Comparison of ENCODE assay signal across 2 cellular contexts in the genomic region with DNA sequence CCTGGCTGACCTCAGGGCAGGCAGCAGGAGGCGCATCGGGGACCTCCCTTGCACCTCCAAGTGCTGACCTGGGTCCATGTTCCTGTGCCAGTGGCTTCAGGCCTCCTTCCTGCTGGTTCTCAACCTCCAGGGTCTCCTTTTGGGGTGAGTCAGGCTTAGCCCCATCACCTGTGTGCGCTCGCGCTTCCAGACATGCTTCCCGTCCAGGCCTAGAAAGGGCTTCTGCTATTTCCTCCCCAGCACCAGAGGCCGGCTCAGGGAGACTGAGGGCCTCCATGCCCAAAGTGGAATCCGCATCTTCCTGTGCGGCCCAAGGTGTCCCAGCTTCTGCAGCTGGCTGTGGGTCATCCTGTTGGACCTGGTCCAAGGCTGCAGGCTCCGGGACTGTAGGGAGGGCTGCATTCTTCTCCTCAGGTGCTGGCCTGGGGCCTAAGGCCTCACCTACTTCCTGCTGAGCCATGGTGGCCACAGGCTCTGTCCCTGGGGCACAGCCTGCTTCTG.
TF ChIP-seq lines count a peak whose summit lies in the region.

No MANE protein-coding gene starts in this region.

TF ChIP-seq in HepG2, 621 proteins besides CTCF, POLR2A, EP300 and RAD21 (continues in another document):
- TF ChIP-seq, protein P1, sequence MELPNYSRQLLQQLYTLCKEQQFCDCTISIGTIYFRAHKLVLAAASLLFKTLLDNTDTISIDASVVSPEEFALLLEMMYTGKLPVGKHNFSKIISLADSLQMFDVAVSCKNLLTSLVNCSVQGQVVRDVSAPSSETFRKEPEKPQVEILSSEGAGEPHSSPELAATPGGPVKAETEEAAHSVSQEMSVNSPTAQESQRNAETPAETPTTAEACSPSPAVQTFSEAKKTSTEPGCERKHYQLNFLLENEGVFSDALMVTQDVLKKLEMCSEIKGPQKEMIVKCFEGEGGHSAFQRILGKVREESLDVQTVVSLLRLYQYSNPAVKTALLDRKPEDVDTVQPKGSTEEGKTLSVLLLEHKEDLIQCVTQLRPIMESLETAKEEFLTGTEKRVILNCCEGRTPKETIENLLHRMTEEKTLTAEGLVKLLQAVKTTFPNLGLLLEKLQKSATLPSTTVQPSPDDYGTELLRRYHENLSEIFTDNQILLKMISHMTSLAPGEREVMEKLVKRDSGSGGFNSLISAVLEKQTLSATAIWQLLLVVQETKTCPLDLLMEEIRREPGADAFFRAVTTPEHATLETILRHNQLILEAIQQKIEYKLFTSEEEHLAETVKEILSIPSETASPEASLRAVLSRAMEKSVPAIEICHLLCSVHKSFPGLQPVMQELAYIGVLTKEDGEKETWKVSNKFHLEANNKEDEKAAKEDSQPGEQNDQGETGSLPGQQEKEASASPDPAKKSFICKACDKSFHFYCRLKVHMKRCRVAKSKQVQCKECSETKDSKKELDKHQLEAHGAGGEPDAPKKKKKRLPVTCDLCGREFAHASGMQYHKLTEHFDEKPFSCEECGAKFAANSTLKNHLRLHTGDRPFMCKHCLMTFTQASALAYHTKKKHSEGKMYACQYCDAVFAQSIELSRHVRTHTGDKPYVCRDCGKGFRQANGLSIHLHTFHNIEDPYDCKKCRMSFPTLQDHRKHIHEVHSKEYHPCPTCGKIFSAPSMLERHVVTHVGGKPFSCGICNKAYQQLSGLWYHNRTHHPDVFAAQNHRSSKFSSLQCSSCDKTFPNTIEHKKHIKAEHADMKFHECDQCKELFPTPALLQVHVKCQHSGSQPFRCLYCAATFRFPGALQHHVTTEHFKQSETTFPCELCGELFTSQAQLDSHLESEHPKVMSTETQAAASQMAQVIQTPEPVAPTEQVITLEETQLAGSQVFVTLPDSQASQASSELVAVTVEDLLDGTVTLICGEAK (IDR thresholded peaks at IDR 0.05) = no peak
- TF ChIP-seq, protein P1 (CRISPR knock-in tag; IDR thresholded peaks at IDR 0.05) = no peak
- TF ChIP-seq SNAI1 (CRISPR knock-in tag; IDR thresholded peaks at IDR 0.05; ENCODE audit: borderline replicate concordance) (no peak), ZNF329 (CRISPR knock-in tag; IDR thresholded peaks at IDR 0.05; ENCODE audit: low read depth) (no peak)
- TF ChIP-seq, protein P2, sequence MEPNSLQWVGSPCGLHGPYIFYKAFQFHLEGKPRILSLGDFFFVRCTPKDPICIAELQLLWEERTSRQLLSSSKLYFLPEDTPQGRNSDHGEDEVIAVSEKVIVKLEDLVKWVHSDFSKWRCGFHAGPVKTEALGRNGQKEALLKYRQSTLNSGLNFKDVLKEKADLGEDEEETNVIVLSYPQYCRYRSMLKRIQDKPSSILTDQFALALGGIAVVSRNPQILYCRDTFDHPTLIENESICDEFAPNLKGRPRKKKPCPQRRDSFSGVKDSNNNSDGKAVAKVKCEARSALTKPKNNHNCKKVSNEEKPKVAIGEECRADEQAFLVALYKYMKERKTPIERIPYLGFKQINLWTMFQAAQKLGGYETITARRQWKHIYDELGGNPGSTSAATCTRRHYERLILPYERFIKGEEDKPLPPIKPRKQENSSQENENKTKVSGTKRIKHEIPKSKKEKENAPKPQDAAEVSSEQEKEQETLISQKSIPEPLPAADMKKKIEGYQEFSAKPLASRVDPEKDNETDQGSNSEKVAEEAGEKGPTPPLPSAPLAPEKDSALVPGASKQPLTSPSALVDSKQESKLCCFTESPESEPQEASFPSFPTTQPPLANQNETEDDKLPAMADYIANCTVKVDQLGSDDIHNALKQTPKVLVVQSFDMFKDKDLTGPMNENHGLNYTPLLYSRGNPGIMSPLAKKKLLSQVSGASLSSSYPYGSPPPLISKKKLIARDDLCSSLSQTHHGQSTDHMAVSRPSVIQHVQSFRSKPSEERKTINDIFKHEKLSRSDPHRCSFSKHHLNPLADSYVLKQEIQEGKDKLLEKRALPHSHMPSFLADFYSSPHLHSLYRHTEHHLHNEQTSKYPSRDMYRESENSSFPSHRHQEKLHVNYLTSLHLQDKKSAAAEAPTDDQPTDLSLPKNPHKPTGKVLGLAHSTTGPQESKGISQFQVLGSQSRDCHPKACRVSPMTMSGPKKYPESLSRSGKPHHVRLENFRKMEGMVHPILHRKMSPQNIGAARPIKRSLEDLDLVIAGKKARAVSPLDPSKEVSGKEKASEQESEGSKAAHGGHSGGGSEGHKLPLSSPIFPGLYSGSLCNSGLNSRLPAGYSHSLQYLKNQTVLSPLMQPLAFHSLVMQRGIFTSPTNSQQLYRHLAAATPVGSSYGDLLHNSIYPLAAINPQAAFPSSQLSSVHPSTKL (CRISPR knock-in tag; IDR thresholded peaks at IDR 0.05) = no peak

TF ChIP-seq in K562, 482 proteins besides CTCF, POLR2A, EP300 and RAD21:
- TF ChIP-seq, protein P3, sequence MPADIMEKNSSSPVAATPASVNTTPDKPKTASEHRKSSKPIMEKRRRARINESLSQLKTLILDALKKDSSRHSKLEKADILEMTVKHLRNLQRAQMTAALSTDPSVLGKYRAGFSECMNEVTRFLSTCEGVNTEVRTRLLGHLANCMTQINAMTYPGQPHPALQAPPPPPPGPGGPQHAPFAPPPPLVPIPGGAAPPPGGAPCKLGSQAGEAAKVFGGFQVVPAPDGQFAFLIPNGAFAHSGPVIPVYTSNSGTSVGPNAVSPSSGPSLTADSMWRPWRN (IDR thresholded peaks at IDR 0.05; ENCODE audit: low read depth) = no peak
- 0 out of 2 replicates have a peak, but pooled peaks have one; percentile 16 for TF ChIP-seq NFIC (IDR thresholded peaks at IDR 0.05)
